ENCODE assay signal across 8 cellular contexts in genomic region chr17:2025622-2026309, GRCh38. TPM values are rescaled to one million over a fixed set of nuclear protein-coding genes. Genes with fewer than 3 reads are reported as not detected.
DNase-seq lines count a peak whose midpoint lies in the region; ATAC-seq and TF ChIP-seq lines count a peak whose summit lies in the region.

No MANE protein-coding gene starts in this region.

- H3K9me3 ChIP-seq in SJCRH30 (replicated peaks): no peaks in the 10 kb centered on the region
- no peaks in the 10 kb centered on the region for H3K9me3 ChIP-seq in right lobe of liver
- no peaks in the 10 kb centered on the region for H3K9me3 ChIP-seq in subcutaneous abdominal adipose tissue (ENCODE audit: control insufficient read depth in 5 of 5, low read length in 5 of 5)

- BruUV-seq in Calu3 (replicated peaks; lab: Mats Ljungman, UMichigan): no TSS peak

- ATAC-seq in right lobe of liver: peak; percentile 52 to 54 (median 53)
- no peak for ATAC-seq in GM21390 (IDR thresholded peaks at IDR 0.05; ENCODE audit: unreplicated experiment)
- ATAC-seq in HG03196 (IDR thresholded peaks at IDR 0.05; ENCODE audit: unreplicated experiment): no peak

- no peaks in the 10 kb centered on the region for H3K4me1 Mint-ChIP-seq in Calu3 (ENCODE audit: low read depth, unreplicated experiment)

- POLR2A ChIA-PET in HEK293T (lab: Yijun Ruan, JAX): interaction anchor here (1.5 kb wide), 1 partner anchor 117 kb away, joined by 7 read pairs; no protein-coding TSS in a partner anchor

- peaks cover 20% of the 10 kb centered on the region for H3K36me3 Mint-ChIP-seq in Calu3 (ENCODE audit: insufficient read depth, unreplicated experiment)

- no peak overlapping the region for H3K27ac Mint-ChIP-seq in Calu3 (ENCODE audit: unreplicated experiment)

- H3K27me3 Mint-ChIP-seq in Calu3 (ENCODE audit: unreplicated experiment): peaks cover 41% of the 10 kb centered on the region

- no peak for TF ChIP-seq POLR2A in right lobe of liver (IDR thresholded peaks at IDR 0.05)

- under 1% methylated on average over 23 of the region's 55 CpGs for WGBS in right lobe of liver (ENCODE audit: insufficient coverage, low coverage, low lambda C conversion rate, missing lambda C conversion rate)

- H3K36me3 ChIP-seq in SJCRH30 (no peaks in the 10 kb centered on the region), right lobe of liver (no peaks in the 10 kb centered on the region), subcutaneous abdominal adipose tissue (ENCODE audit: control insufficient read depth in 5 of 5, insufficient read depth in 5 of 5, low read length in 5 of 5) (no peaks in the 10 kb centered on the region)

- no peaks in the 10 kb centered on the region for H3K9me3 Mint-ChIP-seq in Calu3 (ENCODE audit: low read depth, unreplicated experiment)

- intact Hi-C loops in Calu3 (cut with micrococcal nuclease; ENCODE audit: unreplicated experiment) (loop anchor here (1.0 kb wide), 1 partner anchor 116 kb away; no protein-coding TSS in a partner anchor), right lobe of liver (cut with DNase I) (loop anchor here (5.0 kb wide), 1 partner anchor 118 kb away; no protein-coding TSS in a partner anchor)

- DNase-seq in Calu3 (peak; percentile 74), HEK293T (ENCODE audit: extremely low spot score) (peak; percentile 65), SJCRH30 (peak; percentile 65 to 69), coronary artery (ENCODE audit: low spot score) (no peak), right lobe of liver (peak; percentile 79 to 82 (median 82))

- H3K4me3 ChIP-seq in SJCRH30: peak overlapping the region; percentile 48
- H3K4me3 ChIP-seq in coronary artery: peak overlapping the region; percentile 70
- peak overlapping the region; percentile 32 to 58 (median 48) for H3K4me3 ChIP-seq in right lobe of liver
- peak overlapping the region in 4 of 5 donors; percentile 62 to 88 (median 72) for H3K4me3 ChIP-seq in subcutaneous abdominal adipose tissue (ENCODE audit: low read depth in 1 of 5, low read length in 5 of 5)

- H3K27ac ChIP-seq in SJCRH30 (no peak overlapping the region), coronary artery (peak overlapping the region in 1 of 2 donors; percentile 28), right lobe of liver (no peak overlapping the region), subcutaneous abdominal adipose tissue (ENCODE audit: low read depth, low read length) (peak overlapping the region; percentile 50)

- peak; percentile 54 for TF ChIP-seq CTCF in Calu3 (IDR thresholded peaks at IDR 0.05; ENCODE audit: unreplicated experiment)
- TF ChIP-seq CTCF in coronary artery (IDR thresholded peaks at IDR 0.05): peak; percentile 48
- peak; percentile 64 to 75 (median 72) for TF ChIP-seq CTCF in right lobe of liver (IDR thresholded peaks at IDR 0.05)

- peak overlapping the region; percentile 56 for H3K4me3 Mint-ChIP-seq in Calu3 (ENCODE audit: low read depth, unreplicated experiment)

- H3K9ac ChIP-seq in subcutaneous abdominal adipose tissue (ENCODE audit: low read length in 5 of 5): peak overlapping the region in 3 of 5 donors; percentile 40 to 59 (median 53)

- H3K4me1 ChIP-seq in SJCRH30: peaks cover 7% of the 10 kb centered on the region; the same call in 1 of the 2 replicates
- H3K4me1 ChIP-seq in right lobe of liver: peaks cover 0 to 28% (median 7%) of the 10 kb centered on the region in 4 donors
- H3K4me1 ChIP-seq in subcutaneous abdominal adipose tissue (ENCODE audit: control insufficient read depth in 5 of 5, insufficient read depth in 5 of 5, low read length in 5 of 5): peaks cover 2 to 56% (median 52%) of the 10 kb centered on the region in 5 donors

- CTCF ChIA-PET in Calu3 (lab: Charles Lee) (interaction anchor here (0.6 to 3.9 kb wide), 7 partner anchors 13 to 120 kb away, joined by 3 to 69 read pairs (median 4); no protein-coding TSS in a partner anchor), HEK293T (lab: Yijun Ruan, JAX) (interaction anchor here (0.5 to 2.6 kb wide), 7 partner anchors 41 to 121 kb away, joined by 3 to 19 read pairs (median 3); no protein-coding TSS in a partner anchor)

- H3K27me3 ChIP-seq in SJCRH30: peaks cover 6% of the 10 kb centered on the region; the same call in 1 of the 2 replicates
- no peaks in the 10 kb centered on the region for H3K27me3 ChIP-seq in right lobe of liver
- peaks cover 0 to 7% (median 4%) of the 10 kb centered on the region in 5 donors for H3K27me3 ChIP-seq in subcutaneous abdominal adipose tissue (ENCODE audit: control insufficient read depth in 5 of 5, insufficient read depth in 4 of 5, low read length in 5 of 5)

TF ChIP-seq in HEK293T, 16 proteins besides CTCF, POLR2A, EP300 and RAD21:
- TF ChIP-seq PKNOX1 (IDR thresholded peaks at IDR 0.05): peak; percentile 85
- TF ChIP-seq SP1 (IDR thresholded peaks at IDR 0.05): no peak
- TF ChIP-seq HDGF (IDR thresholded peaks at IDR 0.05; ENCODE audit: borderline replicate concordance): no peak

RNA-seq across cellular contexts. Expression of gene RTN4RL1, which starts 0.6 kb away (rescaled TPM):
- total RNA-seq in Calu3 (2022): not detected in 2 replicates
- total RNA-seq in SJCRH30 (2014; rRNA removed; shearing (Covaris generic)): 0.61 and 0.83 TPM in 2 replicates
- 1 to 10 TPM in 5 of 6 experiments, under 1 TPM in 1; 0.54 to 2.6 (median 1.4) TPM for total RNA-seq in right lobe of liver

RNA-seq across cellular contexts. Expression of gene DPH1, which starts 4.2 kb away (rescaled TPM):
- 24.7 and 29.7 TPM in 2 replicates for total RNA-seq in Calu3 (2022)
- total RNA-seq in SJCRH30 (2014; rRNA removed; shearing (Covaris generic)): 14.4 and 14.6 TPM in 2 replicates
- total RNA-seq in right lobe of liver: 10 to 100 TPM; 20.0 to 41.1 (median 25.4) TPM

RNA-seq across cellular contexts. Expression of gene OVCA2, which starts 16.1 kb away (rescaled TPM):
- total RNA-seq in Calu3 (2022): 21.0 and 22.1 TPM in 2 replicates
- total RNA-seq in SJCRH30 (2014; rRNA removed; shearing (Covaris generic)): 14.1 and 17.2 TPM in 2 replicates
- 10 to 100 TPM; 10.3 to 36.2 (median 14.8) TPM for total RNA-seq in right lobe of liver

RNA-seq across cellular contexts. Expression of gene HIC1, which starts 29.1 kb away (rescaled TPM):
- total RNA-seq in Calu3 (2022) (0.61 and 1.2 TPM in 2 replicates), right lobe of liver (10 to 100 TPM in 2 of 6 experiments, 1 to 10 TPM in 4; 4.7 to 14.8 (median 6.1) TPM)
- 0.13 and 0.18 TPM in 2 replicates for total RNA-seq in SJCRH30 (2014; rRNA removed; shearing (Covaris generic))

Comparison
In these comparisons a context has a peak if more than half of its experiments do, and no peak if none do; other contexts are left out.
1. ATAC-seq: peak in right lobe of liver (4 of 4); none in GM21390 (single experiment) and HG03196 (single experiment).
2. Peak in every context shown above with its lines, with median percentiles within 50 percentile points of each other: CTCF ChIP-seq and H3K4me3 ChIP-seq.